8 cellular contexts compared by ENCODE assay signal in genomic region chr3:16512435-16513140, GRCh38. TPM values are rescaled to one million over a fixed set of nuclear protein-coding genes. Genes with fewer than 3 reads are reported as not detected.
A peak's percentile ranks its signal among the peaks of the same experiment; 100 is the strongest.
DNase-seq lines count a peak whose midpoint lies in the region; ATAC-seq and TF ChIP-seq lines count a peak whose summit lies in the region.

No MANE protein-coding gene starts in this region.

- no peaks in the 10 kb centered on the region for H3K27me3 ChIP-seq in BLaER1 treated with 17β-estradiol and CSF1 and Interleukin-3, amounts not matched to agents 10 nM and 100 nM
- H3K27me3 ChIP-seq in HUES6 (ENCODE audit: control insufficient read depth, insufficient read depth, low read length) (peaks cover 65% of the 10 kb centered on the region), endodermal cell (ENCODE audit: control insufficient read depth, insufficient read depth, low read length, poor library complexity, severe bottlenecking) (peaks cover 68% of the 10 kb centered on the region), mucosa of stomach (ENCODE audit: control insufficient read depth, insufficient read depth, low read length) (peaks cover 26% of the 10 kb centered on the region), subcutaneous abdominal adipose tissue (ENCODE audit: control insufficient read depth in 5 of 5, insufficient read depth in 4 of 5, low read length in 5 of 5) (no peaks in the 10 kb centered on the region)

- H3K27ac Mint-ChIP-seq in endodermal cell, result no peak overlapping the region

- no peaks in the 10 kb centered on the region for H3K9me3 ChIP-seq in BLaER1 treated with 17β-estradiol and CSF1 and Interleukin-3, amounts not matched to agents 10 nM and 100 nM (replicated peaks in 1 of 11)
- no peaks in the 10 kb centered on the region for H3K9me3 ChIP-seq in HUES6 (ENCODE audit: control insufficient read depth, insufficient read depth, low read depth, low read length)
- no peaks in the 10 kb centered on the region for H3K9me3 ChIP-seq in endodermal cell (ENCODE audit: control insufficient read depth, low read length)
- no peaks in the 10 kb centered on the region for H3K9me3 ChIP-seq in mucosa of stomach (ENCODE audit: control insufficient read depth, low read length)
- no peaks in the 10 kb centered on the region for H3K9me3 ChIP-seq in subcutaneous abdominal adipose tissue (ENCODE audit: control insufficient read depth in 5 of 5, low read length in 5 of 5)

- WGBS in endodermal cell (ENCODE audit: insufficient coverage in 1 of 2, insufficient read length in 1 of 2), 2 experiments, result 25 to 48% methylated on average over 8 to 37 of the region's 37 CpGs

- ATAC-seq in GM19463 (IDR thresholded peaks at IDR 0.05; ENCODE audit: unreplicated experiment), result peak; percentile 13

- H3K4me1 ChIP-seq in BLaER1 treated with 17β-estradiol and CSF1 and Interleukin-3, amounts not matched to agents 10 nM and 100 nM, result peaks cover 61 to 83% (median 73%) of the 10 kb centered on the region in 10 experiments
- H3K4me1 ChIP-seq in HUES6 (ENCODE audit: control insufficient read depth, insufficient read depth, low read length) (peaks cover 21% of the 10 kb centered on the region), endodermal cell (ENCODE audit: control insufficient read depth, insufficient read depth, low read length) (no peaks in the 10 kb centered on the region), mucosa of stomach (ENCODE audit: control insufficient read depth, insufficient read depth, low read length) (no peaks in the 10 kb centered on the region), subcutaneous abdominal adipose tissue (ENCODE audit: control insufficient read depth in 5 of 5, insufficient read depth in 5 of 5, low read length in 5 of 5) (peaks cover 19 to 95% (median 86%) of the 10 kb centered on the region in 5 donors)

- H3K4me1 Mint-ChIP-seq in endodermal cell, result peaks cover 6% of the 10 kb centered on the region

- no peaks in the 10 kb centered on the region for H3K9me3 Mint-ChIP-seq in endodermal cell

- TF ChIP-seq CTCF in endodermal cell (conservative IDR thresholded peaks at IDR 0.05), result no peak

- H3K9ac ChIP-seq in BLaER1 treated with 17β-estradiol and CSF1 and Interleukin-3, amounts not matched to agents 10 nM and 100 nM, result peak overlapping the region; percentile 89 to 97 (median 94)
- H3K9ac ChIP-seq in HUES6 (ENCODE audit: low read length) (peak overlapping the region; percentile 49), endodermal cell (ENCODE audit: extremely low read depth, low read length, poor library complexity, severe bottlenecking) (no peak overlapping the region), mucosa of stomach (ENCODE audit: low read length) (peak overlapping the region; percentile 71), subcutaneous abdominal adipose tissue (ENCODE audit: low read length in 5 of 5) (peak overlapping the region; percentile 78 to 95 (median 93))

- H3K4me3 Mint-ChIP-seq in endodermal cell, result peak overlapping the region; percentile 67

- H3K36me3 ChIP-seq in BLaER1 treated with 17β-estradiol and CSF1 and Interleukin-3, amounts not matched to agents 10 nM and 100 nM, result peaks cover 0 to 8% (median 5%) of the 10 kb centered on the region in 11 experiments; a peak in 9 of 22 replicates
- H3K36me3 ChIP-seq in HUES6 (ENCODE audit: control insufficient read depth, insufficient read depth, low read length), result no peaks in the 10 kb centered on the region
- no peaks in the 10 kb centered on the region for H3K36me3 ChIP-seq in endodermal cell (ENCODE audit: control insufficient read depth, insufficient read depth, low read length)
- H3K36me3 ChIP-seq in mucosa of stomach (ENCODE audit: control insufficient read depth, insufficient read depth, low read length), result no peaks in the 10 kb centered on the region
- peaks cover 0 to 5% (median 0%) of the 10 kb centered on the region in 5 donors for H3K36me3 ChIP-seq in subcutaneous abdominal adipose tissue (ENCODE audit: control insufficient read depth in 5 of 5, insufficient read depth in 5 of 5, low read length in 5 of 5)

- H3K4me3 ChIP-seq in BLaER1 treated with 17β-estradiol and CSF1 and Interleukin-3, amounts not matched to agents 10 nM and 100 nM, result peak overlapping the region; percentile 85 to 98 (median 94)
- peak overlapping the region; percentile 76 for H3K4me3 ChIP-seq in HUES6 (ENCODE audit: low read depth, low read length)
- H3K4me3 ChIP-seq in endodermal cell (ENCODE audit: low read length), result peak overlapping the region; percentile 75
- H3K4me3 ChIP-seq in mucosa of stomach (ENCODE audit: low read length), result peak overlapping the region; percentile 46
- H3K4me3 ChIP-seq in subcutaneous abdominal adipose tissue (ENCODE audit: low read depth in 1 of 5, low read length in 5 of 5), result peak overlapping the region; percentile 87 to 95 (median 94)

- H3K36me3 Mint-ChIP-seq in endodermal cell (ENCODE audit: low read depth), result no peaks in the 10 kb centered on the region

- peak; percentile 53 to 61 for DNase-seq in activated CD4-positive, alpha-beta T cell treated with anti-CD3 and anti-CD28 coated beads, Interleukin-2, amount 50 U/mL, for 48 hours
- DNase-seq in endodermal cell, result peak; percentile 64
- DNase-seq in pons (ENCODE audit: low spot score), result no peak

- H3K27me3 Mint-ChIP-seq in endodermal cell (ENCODE audit: insufficient read depth), result peaks cover 65% of the 10 kb centered on the region

- H3K4me2 ChIP-seq in BLaER1 treated with 17β-estradiol and CSF1 and Interleukin-3, amounts not matched to agents 10 nM and 100 nM, result peak overlapping the region; percentile 71 to 96 (median 91)

- peak overlapping the region; percentile 84 to 98 (median 92) for H3K27ac ChIP-seq in BLaER1 treated with 17β-estradiol and CSF1 and Interleukin-3, amounts not matched to agents 10 nM and 100 nM
- H3K27ac ChIP-seq in HUES6 (ENCODE audit: low read depth, low read length) (no peak overlapping the region), endodermal cell (ENCODE audit: low read depth, low read length) (no peak overlapping the region), subcutaneous abdominal adipose tissue (ENCODE audit: low read depth, low read length) (peak overlapping the region; percentile 91)

- H4K20me1 ChIP-seq in BLaER1 treated with 17β-estradiol and CSF1 and Interleukin-3, amounts not matched to agents 10 nM and 100 nM, result peaks cover 17 to 39% (median 29%) of the 10 kb centered on the region in 11 experiments; a peak in 20 of 22 replicates

RNA-seq across cellular contexts. Expression of gene RFTN1, which starts 0.9 kb away (rescaled TPM):
- 1 to 10 TPM in 1 of 2 donors, under 1 TPM in 1; 0.80 to 1.1 TPM for total RNA-seq in endodermal cell
- 5.2 TPM for polyA plus RNA-seq in endodermal cell (2013, experiment 1 of 2)
- polyA plus RNA-seq in endodermal cell (2013, experiment 2 of 2), result 7.0 TPM

Comparison
In these comparisons a context has a peak if more than half of its experiments do, and no peak if none do; other contexts are left out.
1. H3K27ac ChIP-seq: peak in BLaER1 treated with 17β-estradiol and CSF1 and Interleukin-3, amounts not matched to agents 10 nM and 100 nM (11 of 11) and subcutaneous abdominal adipose tissue (single experiment); none in HUES6 (single experiment) and endodermal cell (single experiment).
2. Peak in every context shown above with its lines, with median percentiles within 50 percentile points of each other: H3K4me3 ChIP-seq.